22 cellular contexts compared by ENCODE assay signal in genomic region chr4:81595798-81596610, GRCh38.
DNase-seq lines count a peak whose midpoint lies in the region; ATAC-seq and TF ChIP-seq lines count a peak whose summit lies in the region.
"Had no signal": no experiment of that assay in that cellular context is flagged by ENCODE, and none has a peak within 500 bp of the region (broad histone marks: within the 10 kb centered on the region; RNA-seq: fewer than 3 reads in every experiment).

No MANE protein-coding gene starts in this region.

- H3K4me1 ChIP-seq in KMS-11 (ENCODE audit: low read depth, poor library complexity, severe bottlenecking) (peaks cover 20% of the 10 kb centered on the region), foreskin keratinocyte (no peaks in the 10 kb centered on the region)
- H3K4me1 ChIP-seq: HAP-1 had no signal

- H3K27me3 ChIP-seq in KMS-11 (ENCODE audit: insufficient read depth, low read depth) (no peaks in the 10 kb centered on the region), foreskin keratinocyte (peaks cover 7% of the 10 kb centered on the region)
- H3K27me3 ChIP-seq: Peyer's patch had no signal

- H3K79me2 ChIP-seq in KMS-11 (ENCODE audit: insufficient read depth, low read depth) = no peaks in the 10 kb centered on the region

- H3K4me3 Mint-ChIP-seq in activated CD4-positive, alpha-beta T cell treated with anti-CD3 and anti-CD28 coated beads, Interleukin-2, amount 10 ng/mL, durations not matched to agents 24 days and 14 days = no peak overlapping the region

- H3K4me3 ChIP-seq in KMS-11 (IDR thresholded peaks at IDR 0.05; ENCODE audit: insufficient read depth, low read depth, low read length) = no peak overlapping the region
- H3K4me3 ChIP-seq: HAP-1, Peyer's patch had no signal

- peaks cover 10% of the 10 kb centered on the region for H3K9me3 Mint-ChIP-seq in activated CD4-positive, alpha-beta T cell treated with anti-CD3 and anti-CD28 coated beads, Interleukin-2, amount 10 ng/mL, durations not matched to agents 24 days and 14 days

- no peaks in the 10 kb centered on the region for H3K36me3 ChIP-seq in KMS-11 (ENCODE audit: insufficient read depth)
- H3K36me3 ChIP-seq: HAP-1, Peyer's patch had no signal

- no peaks in the 10 kb centered on the region for H4K20me1 ChIP-seq in KMS-11 (ENCODE audit: insufficient read depth)

- intact Hi-C loops in activated CD4-positive, alpha-beta T cell treated with anti-CD3 and anti-CD28 coated beads, Interleukin-2, amount 10 ng/mL, durations not matched to agents 24 days and 14 days (cut with micrococcal nuclease) = no loop called here

- DNase-seq in activated CD4-positive, alpha-beta T cell treated with anti-CD3 and anti-CD28 coated beads, Interleukin-2, amount 10 ng/mL, durations not matched to agents 24 days and 14 days = peak; percentile 19
- no peak for DNase-seq in activated CD4-positive, alpha-beta T cell treated with anti-CD3 and anti-CD28 coated beads, Interleukin-2, amount 50 U/mL, for 48 hours
- no peak for DNase-seq in left lobe of liver (ENCODE audit: low spot score)
- DNase-seq in GM20000 (ENCODE audit: low spot score) = no peak
- no peak for DNase-seq in effector CD4-positive, alpha-beta T cell
- no peak for DNase-seq in foreskin keratinocyte
- DNase-seq: 8988T, ACHN, GOT3, KG1, NCI-H1048, NCI-H1417, NCI-H1694 treated with DMSO at 0.1 percent for 48 hours, NCI-H2081, NCI-H2227 treated with DMSO at 0.1 percent for 48 hours, NCI-H510A, OCI-M1, Peyer's patch, SHP77 treated with DMSO at 0.1 percent for 48 hours had no signal

- TF ChIP-seq CTCF in KMS-11 (conservative IDR thresholded peaks at IDR 0.05; ENCODE audit: low read depth, low read length) (no peak), VCaP (conservative IDR thresholded peaks at IDR 0.05) (no peak), GM20000 (IDR thresholded peaks at IDR 0.05; ENCODE audit: extremely low read depth, missing control alignments) (no peak), foreskin keratinocyte (conservative IDR thresholded peaks at IDR 0.05) (no peak)

- no peak overlapping the region for H2AFZ ChIP-seq in KMS-11 (ENCODE audit: low read depth)

- H3K27ac ChIP-seq in KMS-11 (no peak overlapping the region), VCaP (peak overlapping the region; percentile 7), foreskin keratinocyte (no peak overlapping the region)

- H3K4me1 Mint-ChIP-seq in activated CD4-positive, alpha-beta T cell treated with anti-CD3 and anti-CD28 coated beads, Interleukin-2, amount 10 ng/mL, durations not matched to agents 24 days and 14 days = no peaks in the 10 kb centered on the region

- H3K36me3 Mint-ChIP-seq in activated CD4-positive, alpha-beta T cell treated with anti-CD3 and anti-CD28 coated beads, Interleukin-2, amount 10 ng/mL, durations not matched to agents 24 days and 14 days (ENCODE audit: low read depth) = no peaks in the 10 kb centered on the region

- peak; percentile 77 for ATAC-seq in left lobe of liver
- no peak for ATAC-seq in foreskin keratinocyte

- no peak overlapping the region for H3K9ac ChIP-seq in KMS-11

- H3K4me2 ChIP-seq in KMS-11 = peak overlapping the region; percentile 40

- H3K27ac Mint-ChIP-seq in activated CD4-positive, alpha-beta T cell treated with anti-CD3 and anti-CD28 coated beads, Interleukin-2, amount 10 ng/mL, durations not matched to agents 24 days and 14 days = no peak overlapping the region

- no peaks in the 10 kb centered on the region for H3K27me3 Mint-ChIP-seq in activated CD4-positive, alpha-beta T cell treated with anti-CD3 and anti-CD28 coated beads, Interleukin-2, amount 10 ng/mL, durations not matched to agents 24 days and 14 days
